27 cellular contexts compared by ENCODE assay signal in the genomic region with DNA sequence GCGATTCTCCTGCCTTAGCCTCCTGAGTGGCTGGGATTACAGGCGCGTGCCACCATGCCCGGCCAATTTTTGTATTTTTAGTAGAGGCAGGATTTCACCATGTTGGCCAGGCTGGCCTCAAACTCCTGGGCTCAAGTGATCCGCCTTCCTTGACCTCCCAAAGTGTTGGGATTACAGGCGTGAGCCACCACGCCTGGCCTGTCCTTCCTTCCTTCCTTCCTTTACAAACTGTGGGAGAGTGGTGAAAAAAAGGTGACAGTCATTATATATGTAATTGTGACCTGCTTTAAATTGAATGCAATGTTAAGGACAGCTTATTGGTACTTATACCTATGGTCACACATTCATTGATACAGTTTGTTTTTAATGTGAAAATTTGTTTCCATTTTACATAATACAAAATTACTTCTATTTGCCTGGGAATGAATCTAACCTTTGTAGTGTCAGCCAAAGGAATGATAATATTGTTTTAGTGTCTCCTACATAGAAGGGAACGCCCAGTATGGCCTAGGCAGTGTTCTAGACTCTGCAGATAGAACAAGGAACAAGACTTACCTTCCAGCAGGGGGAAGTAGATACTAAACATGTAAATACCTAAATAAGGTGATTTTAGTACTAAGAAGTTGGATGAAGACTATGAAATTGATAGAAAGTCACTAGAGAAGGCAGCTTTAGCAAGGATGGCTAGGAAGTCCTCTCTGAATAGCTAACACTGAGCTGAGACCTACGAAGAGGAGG.
DNase-seq lines count a peak whose midpoint lies in the region; ATAC-seq and TF ChIP-seq lines count a peak whose summit lies in the region.
"Had no signal": no experiment of that assay in that cellular context is flagged by ENCODE, and none has a peak within 500 bp of the region (broad histone marks: within the 10 kb centered on the region; RNA-seq: fewer than 3 reads in every experiment).

No MANE protein-coding gene starts in this region.

- DNase-seq in GM06990 (ENCODE audit: extremely low read depth, insufficient read length) (no peak), NCI-H69 (lab: John Stamatoyannopoulos, UW) (peak; percentile 80), endodermal cell (no peak), neural crest cell (ENCODE audit: low read depth, low spot score) (no peak), DMS 273 (lab: John Stamatoyannopoulos, UW; ENCODE audit: unreplicated experiment) (no peak), left ventricle myocardium inferior (no peak), mammary epithelial cell (no peak)
- DNase-seq: activated CD4-positive, alpha-beta T cell treated with anti-CD3 and anti-CD28 coated beads, Interleukin-2, amount 50 U/mL, for 4 hours; activated naive CD4-positive, alpha-beta T cell; activated T-cell treated with anti-CD3 and anti-CD28 coated beads for 4 hours; amygdala; CD8-positive, alpha-beta T cell; DMS79 treated with DMSO at 0.1 percent for 48 hours; gastrocnemius medialis; hypothalamus; NCI-H1436; NCI-H2171; NCI-H526 treated with DMSO at 0.1 percent for 48 hours; OCI-M1; SHP77; stimulated activated CD4-positive, alpha-beta T cell treated with anti-CD3 and anti-CD28 coated beads, Interleukin-1b, Interleukin-23, amount 100 ng/mL, for 48 hours; stimulated activated naive B cell treated with anti-CD40 and anti-IgM and Interleukin-4, amounts not matched to agents 10 μg/mL and 1 μg/mL and 100 μg/mL, for 72 hours had no signal

- no peaks in the 10 kb centered on the region for H3K27me3 Mint-ChIP-seq in endodermal cell (ENCODE audit: insufficient read depth)
- no peaks in the 10 kb centered on the region for H3K27me3 Mint-ChIP-seq in neural crest cell (ENCODE audit: low read depth)
- H3K27me3 Mint-ChIP-seq: memory B cell; natural killer cell treated with Interleukin-12 subunit alpha and Interleukin-12 subunit beta and Interleukin-15 and Interleukin-18, amount 100 ng/mL, for 72 hours; stimulated activated naive B cell treated with anti-CD40 and anti-IgM and Interleukin-4, amounts not matched to agents 10 μg/mL and 1 μg/mL and 100 μg/mL, for 72 hours had no signal

- ATAC-seq in HG02981 (IDR thresholded peaks at IDR 0.05; ENCODE audit: unreplicated experiment), result no peak
- ATAC-seq: CD8-positive, alpha-beta T cell; esophagus mucosa; gastrocnemius medialis; natural killer cell treated with Interleukin-12 subunit alpha and Interleukin-12 subunit beta and Interleukin-15 and Interleukin-18, amount 100 ng/mL, for 72 hours; stimulated activated naive B cell treated with anti-CD40 and anti-IgM and Interleukin-4, amounts not matched to agents 10 μg/mL and 1 μg/mL and 100 μg/mL, for 72 hours had no signal

- dilution Hi-C loops in mammary epithelial cell (cut with HindIII; ENCODE audit: low sequenced_read_pairs), result no loop called here

- H4K20me1 ChIP-seq in mammary epithelial cell (ENCODE audit: insufficient read depth, low read length), result no peaks in the 10 kb centered on the region

- H3K9me3 ChIP-seq in endodermal cell (ENCODE audit: control insufficient read depth, low read length) (no peaks in the 10 kb centered on the region), left ventricle myocardium inferior (replicated peaks) (no peaks in the 10 kb centered on the region), mammary epithelial cell (replicated peaks; ENCODE audit: insufficient read depth, low read length) (no peaks in the 10 kb centered on the region)
- H3K9me3 ChIP-seq: gastrocnemius medialis had no signal

- H3K27ac Mint-ChIP-seq in endodermal cell (no peak overlapping the region), neural crest cell (ENCODE audit: unreplicated experiment) (no peak overlapping the region)
- H3K27ac Mint-ChIP-seq: CD8-positive, alpha-beta T cell; memory B cell; natural killer cell treated with Interleukin-12 subunit alpha and Interleukin-12 subunit beta and Interleukin-15 and Interleukin-18, amount 100 ng/mL, for 72 hours; stimulated activated naive B cell treated with anti-CD40 and anti-IgM and Interleukin-4, amounts not matched to agents 10 μg/mL and 1 μg/mL and 100 μg/mL, for 72 hours had no signal

- H3K36me3 ChIP-seq in GM06990 (ENCODE audit: control insufficient read depth, insufficient read depth, low read length), result no peaks in the 10 kb centered on the region
- H3K36me3 ChIP-seq in endodermal cell (ENCODE audit: control insufficient read depth, insufficient read depth, low read length), result peaks cover 7% of the 10 kb centered on the region
- peaks cover 3% of the 10 kb centered on the region for H3K36me3 ChIP-seq in left ventricle myocardium inferior
- H3K36me3 ChIP-seq in mammary epithelial cell (ENCODE audit: insufficient read depth, low read length), result no peaks in the 10 kb centered on the region
- H3K36me3 ChIP-seq: cardiac muscle cell, gastrocnemius medialis had no signal

- H3K36me3 Mint-ChIP-seq in endodermal cell (ENCODE audit: low read depth), result peaks cover 9% of the 10 kb centered on the region
- peaks cover 4% of the 10 kb centered on the region for H3K36me3 Mint-ChIP-seq in neural crest cell (ENCODE audit: low read depth)
- H3K36me3 Mint-ChIP-seq: natural killer cell treated with Interleukin-12 subunit alpha and Interleukin-12 subunit beta and Interleukin-15 and Interleukin-18, amount 100 ng/mL, for 72 hours had no signal

- H3K4me3 ChIP-seq in GM06990 (replicated peaks; ENCODE audit: low read depth, low read length) (no peak overlapping the region), endodermal cell (ENCODE audit: low read length) (no peak overlapping the region), left ventricle myocardium inferior (no peak overlapping the region), mammary epithelial cell (replicated peaks in 1 of 3; ENCODE audit: insufficient read depth in 1 of 3, low read depth in 2 of 3, low read length in 3 of 3) (no peak overlapping the region)
- H3K4me3 ChIP-seq: cardiac muscle cell, gastrocnemius medialis had no signal

- no peaks in the 10 kb centered on the region for H3K79me2 ChIP-seq in mammary epithelial cell (ENCODE audit: insufficient read depth, low read length)

- no peaks in the 10 kb centered on the region for H3K27me3 ChIP-seq in GM06990 (replicated peaks; ENCODE audit: control insufficient read depth, insufficient read depth, low read length)
- no peaks in the 10 kb centered on the region for H3K27me3 ChIP-seq in endodermal cell (ENCODE audit: control insufficient read depth, insufficient read depth, low read length, poor library complexity, severe bottlenecking)
- H3K27me3 ChIP-seq in left ventricle myocardium inferior (ENCODE audit: low read depth), result no peaks in the 10 kb centered on the region
- H3K27me3 ChIP-seq in mammary epithelial cell (ENCODE audit: insufficient read depth, low read length), result no peaks in the 10 kb centered on the region
- H3K27me3 ChIP-seq: cardiac muscle cell, gastrocnemius medialis had no signal

- H3K4me1 Mint-ChIP-seq in endodermal cell (peaks cover 18% of the 10 kb centered on the region), neural crest cell (peaks cover 48% of the 10 kb centered on the region)
- H3K4me1 Mint-ChIP-seq: memory B cell had no signal

- no peaks in the 10 kb centered on the region for H3K9me3 Mint-ChIP-seq in endodermal cell
- H3K9me3 Mint-ChIP-seq in neural crest cell, result no peaks in the 10 kb centered on the region
- H3K9me3 Mint-ChIP-seq: CD8-positive, alpha-beta T cell; memory B cell; natural killer cell treated with Interleukin-12 subunit alpha and Interleukin-12 subunit beta and Interleukin-15 and Interleukin-18, amount 100 ng/mL, for 72 hours had no signal

- in situ Hi-C loops in mammary epithelial cell (cut with MboI; ENCODE audit: low sequenced_read_pairs in 2 of 2), result loop anchor here in 1 of 2 donors (10.0 kb wide), 1 partner anchor 57 kb away; no protein-coding TSS in a partner anchor

- H2AFZ ChIP-seq in mammary epithelial cell (ENCODE audit: low read depth, low read length), result no peak overlapping the region

- no TSS peak for BruUV-seq in mammary epithelial cell (replicated peaks; lab: Mats Ljungman, UMichigan)

- intact Hi-C loops in left ventricle myocardium inferior (cut with micrococcal nuclease) (no loop called here), mammary epithelial cell (cut with micrococcal nuclease) (no loop called here)

- 90 to 97% methylated on average over 9 of the region's 9 CpGs for WGBS in endodermal cell (ENCODE audit: insufficient coverage in 1 of 2, insufficient read length in 1 of 2), 2 experiments
- 99% methylated on average over 9 of the region's 9 CpGs for WGBS in mammary epithelial cell (ENCODE audit: low coverage, missing lambda C conversion rate)

- H3K4me1 ChIP-seq in endodermal cell (ENCODE audit: control insufficient read depth, insufficient read depth, low read length) (no peaks in the 10 kb centered on the region), left ventricle myocardium inferior (peaks cover 16% of the 10 kb centered on the region), mammary epithelial cell (ENCODE audit: insufficient read depth, low read length) (no peaks in the 10 kb centered on the region)
- H3K4me1 ChIP-seq: gastrocnemius medialis had no signal

- H3K4me3 Mint-ChIP-seq in endodermal cell (no peak overlapping the region), neural crest cell (peak overlapping the region; percentile 18)
- H3K4me3 Mint-ChIP-seq: CD8-positive, alpha-beta T cell; memory B cell; natural killer cell treated with Interleukin-12 subunit alpha and Interleukin-12 subunit beta and Interleukin-15 and Interleukin-18, amount 100 ng/mL, for 72 hours; stimulated activated naive B cell treated with anti-CD40 and anti-IgM and Interleukin-4, amounts not matched to agents 10 μg/mL and 1 μg/mL and 100 μg/mL, for 72 hours had no signal

- no peak overlapping the region for H3K27ac ChIP-seq in endodermal cell (ENCODE audit: low read depth, low read length)
- H3K27ac ChIP-seq in left ventricle myocardium inferior (replicated peaks), result no peak overlapping the region
- H3K27ac ChIP-seq in mammary epithelial cell (ENCODE audit: insufficient read depth, low read depth, low read length), result no peak overlapping the region
- H3K27ac ChIP-seq: cardiac muscle cell, gastrocnemius medialis had no signal

- TF ChIP-seq CTCF in GM06990 (IDR thresholded peaks at IDR 0.05; ENCODE audit: insufficient read depth, low read length, poor library complexity, severe bottlenecking) (peak; percentile 5), endodermal cell (conservative IDR thresholded peaks at IDR 0.05) (peak; percentile 51), neural crest cell (conservative IDR thresholded peaks at IDR 0.05) (no peak), left ventricle myocardium inferior (IDR thresholded peaks at IDR 0.05; ENCODE audit: borderline replicate concordance) (no peak), mammary epithelial cell (conservative IDR thresholded peaks at IDR 0.05 in 1 of 2, IDR thresholded peaks at IDR 0.05 in 1 of 2; ENCODE audit: extremely low read depth in 1 of 2, insufficient read depth in 1 of 2, low read depth in 1 of 2, low read length in 2 of 2) (no peak)

- CTCF ChIA-PET in mammary epithelial cell (lab: Charles Lee; ENCODE audit: low non-redundant PET), result no interaction called here

- H3K4me2 ChIP-seq in mammary epithelial cell (ENCODE audit: insufficient read depth, low read depth, low read length), result no peak overlapping the region

- H3K9ac ChIP-seq in endodermal cell (ENCODE audit: extremely low read depth, low read length, poor library complexity, severe bottlenecking) (no peak overlapping the region), mammary epithelial cell (ENCODE audit: insufficient read depth, low read length) (no peak overlapping the region)

Comparison
In these comparisons a context has a peak if more than half of its experiments do, and no peak if none do; other contexts are left out.
1. CTCF ChIP-seq: peak in GM06990 (single experiment) and endodermal cell (single experiment); none in neural crest cell (single experiment), left ventricle myocardium inferior (single experiment) and mammary epithelial cell (0 of 2).